In the genomic region with DNA sequence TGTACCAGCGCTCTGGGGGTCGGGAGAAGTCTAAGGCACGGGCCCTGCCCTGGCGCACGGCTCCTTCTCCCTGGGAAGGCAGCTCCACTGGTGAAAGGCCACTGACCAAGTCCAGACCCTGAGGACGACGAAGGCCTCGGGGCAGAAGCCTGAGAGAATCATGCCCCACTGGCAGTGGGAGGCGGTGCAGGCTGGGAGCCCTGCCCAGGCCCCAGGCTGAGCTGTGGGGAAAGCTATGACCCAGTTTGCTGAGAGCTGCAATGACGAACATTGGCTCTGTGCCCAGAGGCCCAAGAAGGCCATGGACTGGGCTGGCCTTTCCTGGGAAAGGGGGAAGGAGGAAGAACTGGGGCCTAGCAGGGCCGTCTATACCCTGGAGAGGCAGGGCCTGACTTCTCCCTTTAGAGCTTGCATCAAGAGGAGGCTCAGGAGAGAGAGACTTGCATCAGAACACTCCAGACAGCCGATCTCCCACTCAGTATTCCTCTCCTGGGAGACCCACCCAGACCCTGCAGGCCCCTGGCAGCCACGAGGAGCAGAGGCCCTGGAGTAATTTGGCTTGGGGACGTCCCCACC, we compare ENCODE assay signal across 8 cellular contexts. TPM values are rescaled to one million over a fixed set of nuclear protein-coding genes. Genes with fewer than 3 reads are reported as not detected.
DNase-seq lines count a peak whose midpoint lies in the region; ATAC-seq and TF ChIP-seq lines count a peak whose summit lies in the region.

No MANE protein-coding gene starts in this region.

- H3K36me3 ChIP-seq in spleen = peaks cover 0 to 62% (median 33%) of the 10 kb centered on the region in 6 donors

- no peak overlapping the region for H3K4me3 ChIP-seq in spleen

- H3K9me3 ChIP-seq in spleen = no peaks in the 10 kb centered on the region

- H3K27me3 ChIP-seq in spleen (replicated peaks in 1 of 7) = no peaks in the 10 kb centered on the region

- peaks cover 23 to 80% (median 69%) of the 10 kb centered on the region in 6 donors for H3K4me1 ChIP-seq in spleen

- TF ChIP-seq POLR2A in spleen (IDR thresholded peaks at IDR 0.05) = no peak

- H3K27ac ChIP-seq in caudate nucleus (ENCODE audit: low read depth, low read length) = peak overlapping the region; percentile 96
- peak overlapping the region; percentile 33 to 85 (median 78) for H3K27ac ChIP-seq in spleen

- WGBS in spleen, 5 donors = 43 to 64% (median 56%) methylated on average over 12 to 14 of the region's 14 CpGs

- DNase-seq in ELR (ENCODE audit: low read depth) = peak; percentile 98
- peak; percentile 86 for DNase-seq in NCI-H2029 (lab: John Stamatoyannopoulos, UW)
- DNase-seq in caudate nucleus (lab: John Stamatoyannopoulos, UW) = peak; percentile 19 to 97 (median 89)
- peak; percentile 89 for DNase-seq in kidney glomerular epithelial cell (lab: John Stamatoyannopoulos, UW)
- DNase-seq in spleen = peak; percentile 90

- intact Hi-C loops in spleen (cut with DNase I; ENCODE audit: low total_unique reads) = no loop called here

- peak; percentile 42 to 81 (median 69) for TF ChIP-seq CTCF in spleen (IDR thresholded peaks at IDR 0.05 in 8 of 11, conservative IDR thresholded peaks at IDR 0.05 in 3 of 11)

- no peak for ATAC-seq in GM18867 (IDR thresholded peaks at IDR 0.05; ENCODE audit: unreplicated experiment)
- ATAC-seq in GM19455 (IDR thresholded peaks at IDR 0.05; ENCODE audit: unreplicated experiment) = no peak
- no peak for ATAC-seq in GM18502 (IDR thresholded peaks at IDR 0.05; ENCODE audit: poor library complexity, unreplicated experiment)

RNA-seq across cellular contexts. Expression of gene HS1BP3, which starts 32.9 kb away (rescaled TPM):
- total RNA-seq in spleen = 10 to 100 TPM; 21.1 to 38.0 (median 31.3) TPM
- polyA plus RNA-seq in spleen = 10 to 100 TPM in 2 of 3 donors, 1 to 10 TPM in 1; 8.8 to 23.5 (median 13.8) TPM

RNA-seq across cellular contexts. Expression of gene GDF7, which starts 49.0 kb away (rescaled TPM):
- 1 to 10 TPM in 6 of 7 donors, under 1 TPM in 1; 0.83 to 3.8 (median 2.0) TPM for total RNA-seq in spleen
- polyA plus RNA-seq in spleen = 1 to 10 TPM in 1 of 3 donors, under 1 TPM in 2; 0.87 to 1.8 (median 0.89) TPM
